Comparison of ENCODE assay signal across 7 cellular contexts in genomic region chr12:49345048-49345839, GRCh38. TPM values are rescaled to one million over a fixed set of nuclear protein-coding genes. Genes with fewer than 3 reads are reported as not detected.
DNase-seq lines count a peak whose midpoint lies in the region; ATAC-seq and TF ChIP-seq lines count a peak whose summit lies in the region.
"Had no signal": no experiment of that assay in that cellular context is flagged by ENCODE, and none has a peak within 500 bp of the region (broad histone marks: within the 10 kb centered on the region; RNA-seq: fewer than 3 reads in every experiment).

No MANE protein-coding gene starts in this region.

- H3K27ac ChIP-seq in CD4-positive, alpha-beta T cell (ENCODE audit: low read depth, low read length) = no peak overlapping the region
- H3K27ac ChIP-seq: neutrophil had no signal

- POLR2A ChIA-PET in CD4-positive, alpha-beta T cell (lab: Charles Lee) = no interaction called here

- TF ChIP-seq CTCF in CD4-positive, alpha-beta T cell (IDR thresholded peaks at IDR 0.05) = no peak
- no peak for TF ChIP-seq CTCF in epithelial cell of proximal tubule (conservative IDR thresholded peaks at IDR 0.05; ENCODE audit: low read depth, low read length)

- no peaks in the 10 kb centered on the region for H3K9me3 Mint-ChIP-seq in CD4-positive, alpha-beta T cell

- CTCF ChIA-PET in CD4-positive, alpha-beta T cell (lab: Charles Lee) = no interaction called here

- no peak overlapping the region for H3K27ac Mint-ChIP-seq in CD4-positive, alpha-beta T cell

- peak overlapping the region; percentile 55 for H3K4me3 ChIP-seq in epithelial cell of proximal tubule (ENCODE audit: low read depth, low read length)

- peaks cover 90% of the 10 kb centered on the region for H3K27me3 ChIP-seq in CD4-positive, alpha-beta T cell (ENCODE audit: control insufficient read depth, insufficient read depth, low read length)

- H3K27me3 Mint-ChIP-seq in CD4-positive, alpha-beta T cell = peaks cover 87% of the 10 kb centered on the region

- H3K4me3 Mint-ChIP-seq in CD4-positive, alpha-beta T cell = peak overlapping the region; percentile 83

- DNase-seq in CD4-positive, alpha-beta T cell = no peak
- DNase-seq in NCI-H1092 (lab: John Stamatoyannopoulos, UW) (peak; percentile 32), epithelial cell of proximal tubule (ENCODE audit: low read depth) (no peak)
- DNase-seq in stimulated activated CD8-positive, alpha-beta memory T cell treated with anti-CD3 and anti-CD28 coated beads, Interleukin-4, amount 100 ng/mL, for 48 hours = peak; percentile 42
- no peak for DNase-seq in activated CD4-positive, alpha-beta T cell treated with anti-CD3 and anti-CD28 coated beads, Interleukin-2, amount 50 U/mL, for 1 hour

- H3K36me3 Mint-ChIP-seq in CD4-positive, alpha-beta T cell (ENCODE audit: low read depth) = no peaks in the 10 kb centered on the region

- intact Hi-C loops in CD4-positive, alpha-beta T cell (cut with DNase I, micrococcal nuclease) = no loop called here

- no peak for ATAC-seq in CD4-positive, alpha-beta T cell (ENCODE audit: poor library complexity)
- ATAC-seq in HG02588 (IDR thresholded peaks at IDR 0.05; ENCODE audit: unreplicated experiment) = no peak

- peaks cover 52% of the 10 kb centered on the region for H3K4me1 Mint-ChIP-seq in CD4-positive, alpha-beta T cell (ENCODE audit: low read depth)

- H3K9me3 ChIP-seq in CD4-positive, alpha-beta T cell (ENCODE audit: control insufficient read depth, low read length) = no peaks in the 10 kb centered on the region
- H3K9me3 ChIP-seq: neutrophil had no signal

RNA-seq across cellular contexts. Expression of gene DNAJC22, which starts 1.4 kb away (rescaled TPM):
- not detected for total RNA-seq in CD4-positive, alpha-beta T cell
- total RNA-seq in epithelial cell of proximal tubule = 0.40 and 1.0 TPM in 2 replicates

RNA-seq across cellular contexts. Expression of gene C1QL4, which starts 8.3 kb away (rescaled TPM):
- not detected for total RNA-seq in CD4-positive, alpha-beta T cell
- not detected in 2 replicates for total RNA-seq in epithelial cell of proximal tubule

RNA-seq across cellular contexts. Expression of gene SPATS2, which starts 22.0 kb away (rescaled TPM):
- 1 to 10 TPM; 6.1 to 6.4 TPM for total RNA-seq in CD4-positive, alpha-beta T cell
- total RNA-seq in epithelial cell of proximal tubule = 14.9 and 29.9 TPM in 2 replicates

RNA-seq across cellular contexts. Expression of gene TROAP, which starts 22.2 kb away (rescaled TPM):
- total RNA-seq in CD4-positive, alpha-beta T cell = under 1 TPM; 0.30 to 0.31 TPM
- 31.7 and 45.4 TPM in 2 replicates for total RNA-seq in epithelial cell of proximal tubule

RNA-seq across cellular contexts. Expression of gene PRPH, which starts 50.3 kb away (rescaled TPM):
- under 1 TPM in 1 of 2 experiments, not detected in 1; 0.56 TPM for total RNA-seq in CD4-positive, alpha-beta T cell
- total RNA-seq in epithelial cell of proximal tubule = 1.1 TPM in 1 of 2 replicates, not detected in the other

Comparison
In these comparisons a context has a peak if more than half of its experiments do, and no peak if none do; other contexts are left out.
1. DNase-seq: peak in NCI-H1092 (single experiment) and stimulated activated CD8-positive, alpha-beta memory T cell treated with anti-CD3 and anti-CD28 coated beads, Interleukin-4, amount 100 ng/mL, for 48 hours (single experiment); none in CD4-positive, alpha-beta T cell (0 of 10), epithelial cell of proximal tubule (single experiment) and activated CD4-positive, alpha-beta T cell treated with anti-CD3 and anti-CD28 coated beads, Interleukin-2, amount 50 U/mL, for 1 hour (single experiment).